In the genomic region with DNA sequence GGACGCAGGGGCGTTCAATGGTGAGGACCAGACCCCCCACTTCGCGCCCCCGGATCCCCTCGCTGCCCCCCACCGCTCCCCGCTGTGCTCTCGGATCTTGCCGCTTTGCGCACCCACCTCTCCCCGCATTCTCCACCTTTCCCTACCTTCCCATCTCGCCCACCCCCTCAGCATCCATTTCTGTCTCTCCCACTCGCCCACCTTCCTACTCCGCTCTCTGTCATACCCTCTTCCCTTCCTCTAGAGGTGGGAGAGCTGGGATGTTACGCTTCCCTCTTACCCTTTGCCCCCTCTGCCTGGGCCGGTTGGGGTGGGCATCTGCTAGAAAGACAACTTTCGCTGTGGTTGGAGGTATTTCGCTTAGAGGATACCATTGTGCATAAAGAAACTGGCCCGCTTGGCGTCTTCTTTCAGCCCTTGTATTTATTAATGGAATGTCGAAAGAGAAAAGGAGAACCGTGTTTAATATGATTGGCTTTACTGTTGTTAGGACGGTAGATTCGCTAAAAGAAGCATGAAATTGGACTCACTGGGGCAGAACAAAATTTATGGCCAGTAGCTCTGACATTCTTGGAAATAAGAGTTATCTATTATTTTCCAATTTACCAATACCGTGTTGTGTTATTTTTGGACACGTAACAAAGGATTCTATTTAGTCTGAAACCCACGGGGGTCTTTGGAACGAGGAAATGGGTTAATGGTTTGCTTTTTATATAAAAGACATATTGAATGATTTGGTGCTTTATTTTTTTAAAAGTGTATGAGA, we compare ENCODE assay signal across 8 cellular contexts. TPM values are rescaled to one million over a fixed set of nuclear protein-coding genes. Genes with fewer than 3 reads are reported as not detected.
A peak's percentile ranks its signal among the peaks of the same experiment; 100 is the strongest.
DNase-seq lines count a peak whose midpoint lies in the region; TF ChIP-seq lines count a peak whose summit lies in the region.

No MANE protein-coding gene starts in this region.

- DNase-seq in AG09309 (ENCODE audit: low read depth) (no peak), HFF-Myc (ENCODE audit: extremely low read depth, low read depth) (no peak), COLO668 (lab: John Stamatoyannopoulos, UW; ENCODE audit: unreplicated experiment) (no peak), inferior parietal cortex (ENCODE audit: extremely low spot score) (no peak)
- no peak for DNase-seq in activated T-helper 1 cell treated with anti-CD3 and anti-CD28 coated beads, Interleukin-12 subunit alpha, Interleukin-12 subunit beta, Interleukin-2, Interleukin-4 antibody, amounts not matched to agents 30 ng/mL and 10 ng/mL and 1 ng/mL, durations not matched to agents 14 hours and 24 hours and 36 hours (ENCODE audit: low spot score)
- no peak for DNase-seq in stimulated activated CD4-positive, alpha-beta T cell treated with anti-CD3 and anti-CD28 coated beads, Interleukin-2, amount 100 ng/mL, for 24 hours

- intact Hi-C loops in activated T-helper 1 cell treated with anti-CD3 and anti-CD28 coated beads, Interleukin-12 subunit alpha, Interleukin-12 subunit beta, Interleukin-2, Interleukin-4 antibody, amounts not matched to agents 30 ng/mL and 10 ng/mL and 1 ng/mL, durations not matched to agents 14 hours and 24 hours and 36 hours (cut with micrococcal nuclease), result loop anchor here (5.0 kb wide), 3 partner anchors 122 to 253 kb away; partner anchors contain the start of genes HBP1 and PIK3CG

- H3K27me3 Mint-ChIP-seq in activated T-helper 1 cell treated with anti-CD3 and anti-CD28 coated beads, Interleukin-12 subunit alpha, Interleukin-12 subunit beta, Interleukin-2, Interleukin-4 antibody, amounts not matched to agents 30 ng/mL and 10 ng/mL and 1 ng/mL, durations not matched to agents 14 hours and 24 hours and 36 hours (ENCODE audit: insufficient read depth), result peaks cover 47% of the 10 kb centered on the region

- H3K4me3 Mint-ChIP-seq in activated T-helper 1 cell treated with anti-CD3 and anti-CD28 coated beads, Interleukin-12 subunit alpha, Interleukin-12 subunit beta, Interleukin-2, Interleukin-4 antibody, amounts not matched to agents 30 ng/mL and 10 ng/mL and 1 ng/mL, durations not matched to agents 14 hours and 24 hours and 36 hours, result peak overlapping the region; percentile 88

- peaks cover 13% of the 10 kb centered on the region for H3K4me1 Mint-ChIP-seq in activated T-helper 1 cell treated with anti-CD3 and anti-CD28 coated beads, Interleukin-12 subunit alpha, Interleukin-12 subunit beta, Interleukin-2, Interleukin-4 antibody, amounts not matched to agents 30 ng/mL and 10 ng/mL and 1 ng/mL, durations not matched to agents 14 hours and 24 hours and 36 hours (ENCODE audit: low read depth)

- peak overlapping the region; percentile 53 for H3K27ac Mint-ChIP-seq in activated T-helper 1 cell treated with anti-CD3 and anti-CD28 coated beads, Interleukin-12 subunit alpha, Interleukin-12 subunit beta, Interleukin-2, Interleukin-4 antibody, amounts not matched to agents 30 ng/mL and 10 ng/mL and 1 ng/mL, durations not matched to agents 14 hours and 24 hours and 36 hours

- H3K9me3 Mint-ChIP-seq in activated T-helper 1 cell treated with anti-CD3 and anti-CD28 coated beads, Interleukin-12 subunit alpha, Interleukin-12 subunit beta, Interleukin-2, Interleukin-4 antibody, amounts not matched to agents 30 ng/mL and 10 ng/mL and 1 ng/mL, durations not matched to agents 14 hours and 24 hours and 36 hours, result no peaks in the 10 kb centered on the region

- H3K27ac ChIP-seq in skin epidermis, result peak overlapping the region in 8 of 21 experiments; percentile 50 to 74 (median 65)

- H3K4me3 ChIP-seq in AG09309 (ENCODE audit: control insufficient read depth, low read depth, low read length) (peak overlapping the region; percentile 74), HFF-Myc (replicated peaks; ENCODE audit: low read depth, low read length) (peak overlapping the region; percentile 66), iPS-11a (ENCODE audit: low read depth, low read length) (peak overlapping the region; percentile 75), skin epidermis (peak overlapping the region; percentile 44 to 65 (median 59))

- no peak for TF ChIP-seq CTCF in AG09309 (IDR thresholded peaks at IDR 0.05; ENCODE audit: control insufficient read depth, insufficient read depth, low read depth, low read length, missing control alignments)
- TF ChIP-seq CTCF in HFF-Myc (IDR thresholded peaks at IDR 0.05; ENCODE audit: low read depth, low read length, missing control alignments), result no peak

- no peaks in the 10 kb centered on the region for H3K36me3 Mint-ChIP-seq in activated T-helper 1 cell treated with anti-CD3 and anti-CD28 coated beads, Interleukin-12 subunit alpha, Interleukin-12 subunit beta, Interleukin-2, Interleukin-4 antibody, amounts not matched to agents 30 ng/mL and 10 ng/mL and 1 ng/mL, durations not matched to agents 14 hours and 24 hours and 36 hours (ENCODE audit: low read depth)

RNA-seq across cellular contexts. Expression of gene PRKAR2B, which starts 0.9 kb away (rescaled TPM):
- 0.42 and 1.0 TPM in 2 replicates for total RNA-seq in activated T-helper 1 cell treated with anti-CD3 and anti-CD28 coated beads, Interleukin-12 subunit alpha, Interleukin-12 subunit beta, Interleukin-2, Interleukin-4 antibody, amounts not matched to agents 30 ng/mL and 10 ng/mL and 1 ng/mL, durations not matched to agents 14 hours and 24 hours and 36 hours
